Comparison of ENCODE assay signal across 24 cellular contexts in the genomic region with DNA sequence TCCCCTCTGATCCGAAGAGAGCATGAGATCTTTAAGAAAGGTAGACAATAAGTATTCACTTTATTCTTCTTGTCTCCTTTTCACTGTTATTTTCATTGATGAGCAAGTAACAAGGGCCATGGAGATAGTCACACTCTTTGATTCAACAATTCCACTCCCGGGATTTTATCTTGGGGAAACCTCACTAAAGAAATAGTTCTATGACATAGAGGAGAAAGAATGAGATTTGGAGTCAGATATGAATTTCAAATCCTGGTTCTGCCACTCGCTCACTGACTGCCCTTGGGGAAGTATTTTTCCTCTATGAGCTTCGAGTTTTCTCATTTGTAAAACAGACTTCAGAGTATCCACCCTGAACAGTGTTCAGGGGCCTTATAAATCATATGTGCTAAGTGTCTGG.
DNase-seq lines count a peak whose midpoint lies in the region; ATAC-seq and TF ChIP-seq lines count a peak whose summit lies in the region.
"Had no signal": no experiment of that assay in that cellular context is flagged by ENCODE, and none has a peak within 500 bp of the region (broad histone marks: within the 10 kb centered on the region; RNA-seq: fewer than 3 reads in every experiment).

No MANE protein-coding gene starts in this region.

- H3K9me3 ChIP-seq in spleen = no peaks in the 10 kb centered on the region
- no peaks in the 10 kb centered on the region for H3K9me3 ChIP-seq in naive thymus-derived CD4-positive, alpha-beta T cell (ENCODE audit: control insufficient read depth in 2 of 3, low read length in 3 of 3)
- H3K9me3 ChIP-seq: A549, SJCRH30, stomach, tibial artery had no signal

- H3K4me1 Mint-ChIP-seq in mesothelial cell of epicardium (peaks cover 37% of the 10 kb centered on the region), osteocyte (ENCODE audit: unreplicated experiment) (peaks cover 4% of the 10 kb centered on the region)
- H3K4me1 Mint-ChIP-seq in naive thymus-derived CD8-positive, alpha-beta T cell = no peaks in the 10 kb centered on the region
- H3K4me1 Mint-ChIP-seq in naive thymus-derived CD4-positive, alpha-beta T cell = no peaks in the 10 kb centered on the region
- H3K4me1 Mint-ChIP-seq: activated B cell treated with CpG ODN at 0.5 μM for 24 hours; activated CD4-positive, alpha-beta T cell treated with anti-CD3 and anti-CD28 coated beads, Interleukin-2, amount 10 ng/mL, durations not matched to agents 7 days and 5 days; B cell; CD4-positive, alpha-beta memory T cell had no signal

- 69 to 79% (median 73%) methylated on average over 4 of the region's 4 CpGs for WGBS in spleen, 5 donors

- CTCF ChIA-PET in naive thymus-derived CD4-positive, alpha-beta T cell (lab: Charles Lee) = no interaction called here

- no peaks in the 10 kb centered on the region for H3K27me3 Mint-ChIP-seq in mesothelial cell of epicardium (ENCODE audit: low read depth)
- no peaks in the 10 kb centered on the region for H3K27me3 Mint-ChIP-seq in osteocyte (ENCODE audit: unreplicated experiment)
- peaks cover 0 to 3% (median 0%) of the 10 kb centered on the region in 5 donors for H3K27me3 Mint-ChIP-seq in naive thymus-derived CD8-positive, alpha-beta T cell
- no peaks in the 10 kb centered on the region for H3K27me3 Mint-ChIP-seq in naive thymus-derived CD4-positive, alpha-beta T cell
- H3K27me3 Mint-ChIP-seq: activated B cell treated with CpG ODN at 0.5 μM for 24 hours; activated CD4-positive, alpha-beta T cell treated with anti-CD3 and anti-CD28 coated beads, Interleukin-2, amount 10 ng/mL, durations not matched to agents 7 days and 5 days; activated naive CD8-positive, alpha-beta T cell; B cell; CD4-positive, alpha-beta memory T cell had no signal

- H3K36me3 Mint-ChIP-seq in mesothelial cell of epicardium (no peaks in the 10 kb centered on the region), osteocyte (ENCODE audit: unreplicated experiment) (no peaks in the 10 kb centered on the region)
- H3K36me3 Mint-ChIP-seq in naive thymus-derived CD8-positive, alpha-beta T cell = no peaks in the 10 kb centered on the region
- no peaks in the 10 kb centered on the region for H3K36me3 Mint-ChIP-seq in naive thymus-derived CD4-positive, alpha-beta T cell
- H3K36me3 Mint-ChIP-seq: activated naive CD8-positive, alpha-beta T cell; CD4-positive, alpha-beta memory T cell had no signal

- TF ChIP-seq POLR2A in spleen (IDR thresholded peaks at IDR 0.05) = no peak

- H3K27ac Mint-ChIP-seq in mesothelial cell of epicardium (peak overlapping the region; percentile 81), osteocyte (ENCODE audit: unreplicated experiment) (no peak overlapping the region)
- H3K27ac Mint-ChIP-seq in naive thymus-derived CD8-positive, alpha-beta T cell = no peak overlapping the region
- no peak overlapping the region for H3K27ac Mint-ChIP-seq in naive thymus-derived CD4-positive, alpha-beta T cell
- H3K27ac Mint-ChIP-seq: activated B cell treated with CpG ODN at 0.5 μM for 24 hours; activated CD4-positive, alpha-beta T cell treated with anti-CD3 and anti-CD28 coated beads, Interleukin-2, amount 10 ng/mL, durations not matched to agents 7 days and 5 days; activated naive CD8-positive, alpha-beta T cell; B cell; CD4-positive, alpha-beta memory T cell had no signal

- no peaks in the 10 kb centered on the region for H3K27me3 ChIP-seq in spleen (replicated peaks in 1 of 7)
- H3K27me3 ChIP-seq in naive thymus-derived CD4-positive, alpha-beta T cell (ENCODE audit: control insufficient read depth in 2 of 2, insufficient read depth in 2 of 2, low read length in 2 of 2) = no peaks in the 10 kb centered on the region
- H3K27me3 ChIP-seq: SJCRH30, stomach, tibial artery had no signal

- H3K9me3 Mint-ChIP-seq in mesothelial cell of epicardium (peaks cover 2% of the 10 kb centered on the region), osteocyte (ENCODE audit: unreplicated experiment) (no peaks in the 10 kb centered on the region)
- peaks cover 0 to 8% (median 0%) of the 10 kb centered on the region in 9 donors for H3K9me3 Mint-ChIP-seq in naive thymus-derived CD8-positive, alpha-beta T cell
- peaks cover 0 to 3% (median 0%) of the 10 kb centered on the region in 11 donors for H3K9me3 Mint-ChIP-seq in naive thymus-derived CD4-positive, alpha-beta T cell
- H3K9me3 Mint-ChIP-seq: activated CD4-positive, alpha-beta T cell treated with anti-CD3 and anti-CD28 coated beads, Interleukin-2, amount 10 ng/mL, durations not matched to agents 7 days and 5 days had no signal

- POLR2A ChIA-PET in naive thymus-derived CD8-positive, alpha-beta T cell (lab: Charles Lee) = no interaction called here
- POLR2A ChIA-PET in naive thymus-derived CD4-positive, alpha-beta T cell (lab: Charles Lee) = no interaction called here

- H3K4me3 Mint-ChIP-seq in mesothelial cell of epicardium = no peak overlapping the region
- H3K4me3 Mint-ChIP-seq in osteocyte (ENCODE audit: unreplicated experiment) = no peak overlapping the region
- no peak overlapping the region for H3K4me3 Mint-ChIP-seq in naive thymus-derived CD8-positive, alpha-beta T cell
- no peak overlapping the region for H3K4me3 Mint-ChIP-seq in naive thymus-derived CD4-positive, alpha-beta T cell
- H3K4me3 Mint-ChIP-seq: activated B cell treated with CpG ODN at 0.5 μM for 24 hours; activated CD4-positive, alpha-beta T cell treated with anti-CD3 and anti-CD28 coated beads, Interleukin-2, amount 10 ng/mL, durations not matched to agents 7 days and 5 days; activated naive CD8-positive, alpha-beta T cell; B cell; CD4-positive, alpha-beta memory T cell had no signal

- no peak for ATAC-seq in naive thymus-derived CD8-positive, alpha-beta T cell
- ATAC-seq in naive thymus-derived CD4-positive, alpha-beta T cell = no peak
- ATAC-seq: A549, left cardiac atrium, right cardiac atrium had no signal

- TF ChIP-seq CTCF in mesothelial cell of epicardium (IDR thresholded peaks at IDR 0.05; ENCODE audit: unreplicated experiment) (no peak), osteocyte (IDR thresholded peaks at IDR 0.05) (no peak), spleen (IDR thresholded peaks at IDR 0.05 in 8 of 11, conservative IDR thresholded peaks at IDR 0.05 in 3 of 11) (no peak)

- no peaks in the 10 kb centered on the region for H3K4me1 ChIP-seq in spleen
- H3K4me1 ChIP-seq in naive thymus-derived CD4-positive, alpha-beta T cell (ENCODE audit: control insufficient read depth in 2 of 2, insufficient read depth in 2 of 2, low read length in 2 of 2) = no peaks in the 10 kb centered on the region
- H3K4me1 ChIP-seq: A549, SJCRH30, stomach had no signal

- peak overlapping the region; percentile 86 for H3K27ac ChIP-seq in caudate nucleus (ENCODE audit: low read depth, low read length)
- no peak overlapping the region for H3K27ac ChIP-seq in spleen
- no peak overlapping the region for H3K27ac ChIP-seq in naive thymus-derived CD4-positive, alpha-beta T cell (ENCODE audit: low read depth, low read length)
- H3K27ac ChIP-seq: A549, SJCRH30, stomach, tibial artery had no signal

- H3K36me3 ChIP-seq in spleen = no peaks in the 10 kb centered on the region
- no peaks in the 10 kb centered on the region for H3K36me3 ChIP-seq in naive thymus-derived CD4-positive, alpha-beta T cell (ENCODE audit: control insufficient read depth in 2 of 3, insufficient read depth in 3 of 3, low read length in 3 of 3)
- H3K36me3 ChIP-seq: SJCRH30, stomach, tibial artery had no signal

- DNase-seq in EL = peak; percentile 67
- DNase-seq in NCI-H69 (lab: John Stamatoyannopoulos, UW) = peak; percentile 48
- DNase-seq in caudate nucleus (lab: John Stamatoyannopoulos, UW) = no peak
- DNase-seq in mesothelial cell of epicardium (ENCODE audit: low spot score in 2 of 2, unreplicated experiment in 2 of 2) = no peak
- no peak for DNase-seq in osteocyte (ENCODE audit: extremely low spot score, unreplicated experiment)
- no peak for DNase-seq in naive thymus-derived CD8-positive, alpha-beta T cell
- no peak for DNase-seq in spleen
- no peak for DNase-seq in naive thymus-derived CD4-positive, alpha-beta T cell
- DNase-seq: activated B cell treated with CpG ODN at 0.5 μM for 24 hours; activated CD4-positive, alpha-beta T cell treated with anti-CD3 and anti-CD28 coated beads, Interleukin-2, amount 10 ng/mL, durations not matched to agents 7 days and 5 days; activated effector memory CD4-positive, alpha-beta T cell treated with Interleukin-2 at 50 U/mL for 16 hours; activated T-cell treated with anti-CD3 and anti-CD28 coated beads, Interleukin-2, amount 50 U/mL, for 1 hour; CD4-positive, alpha-beta memory T cell; cerebellar nuclear complex; Kasumi-1; left cardiac atrium; right cardiac atrium; SJCRH30; stomach; T1000; tibial artery had no signal

- H3K4me3 ChIP-seq in spleen = no peak overlapping the region
- no peak overlapping the region for H3K4me3 ChIP-seq in naive thymus-derived CD4-positive, alpha-beta T cell (ENCODE audit: low read length)
- H3K4me3 ChIP-seq: A549, SJCRH30, stomach, tibial artery had no signal

- intact Hi-C loops in spleen (cut with DNase I; ENCODE audit: low total_unique reads) = no loop called here
- intact Hi-C loops in naive thymus-derived CD4-positive, alpha-beta T cell (cut with micrococcal nuclease) = no loop called here

Comparison
In these comparisons a context has a peak if more than half of its experiments do, and no peak if none do; other contexts are left out.
1. DNase-seq: peak in EL (single experiment) and NCI-H69 (single experiment); none in caudate nucleus (0 of 61), mesothelial cell of epicardium (0 of 2), osteocyte (single experiment), naive thymus-derived CD8-positive, alpha-beta T cell (0 of 10), spleen (single experiment) and naive thymus-derived CD4-positive, alpha-beta T cell (0 of 9).